ENCODE assay signal across 14 cellular contexts in genomic region chr15:94346272-94346671, GRCh38.
DNase-seq lines count a peak whose midpoint lies in the region; ATAC-seq and TF ChIP-seq lines count a peak whose summit lies in the region.
"Had no signal": no experiment of that assay in that cellular context is flagged by ENCODE, and none has a peak within 500 bp of the region (broad histone marks: within the 10 kb centered on the region; RNA-seq: fewer than 3 reads in every experiment).

No MANE protein-coding gene starts in this region.

- H3K4me1 ChIP-seq in PC-3 (ENCODE audit: insufficient read depth, low read length) (0 out of 2 replicates have a peak, but pooled peaks cover 3% of the 10 kb centered on the region), fibroblast of lung (ENCODE audit: control insufficient read depth, extremely low read depth, insufficient read depth, low read length) (no peaks in the 10 kb centered on the region), neural progenitor cell (no peaks in the 10 kb centered on the region)
- H3K4me1 ChIP-seq: spleen had no signal

- no peaks in the 10 kb centered on the region for H3K36me3 Mint-ChIP-seq in neural progenitor cell

- H2AFZ ChIP-seq in PC-3 (ENCODE audit: low read length), result peak overlapping the region; percentile 74
- peak overlapping the region; percentile 96 for H2AFZ ChIP-seq in fibroblast of lung (ENCODE audit: low read length)
- H2AFZ ChIP-seq in neural progenitor cell (replicated peaks), result peak overlapping the region; percentile 71

- POLR2A ChIA-PET in PC-3 (lab: Charles Lee; ENCODE audit: unreplicated experiment), result no interaction called here

- CTCF ChIA-PET in PC-3 (lab: Charles Lee), result no interaction called here

- no peak overlapping the region for H3K27ac Mint-ChIP-seq in neural progenitor cell
- H3K27ac Mint-ChIP-seq: T-cell had no signal

- TF ChIP-seq CTCF in PC-3 (conservative IDR thresholded peaks at IDR 0.05; ENCODE audit: low read depth, low read length) (no peak), fibroblast of lung (conservative IDR thresholded peaks at IDR 0.05 in 1 of 2, IDR thresholded peaks at IDR 0.05 in 1 of 2; ENCODE audit: low read depth in 1 of 2, low read length in 2 of 2) (peak in 1 of 2 donors; percentile 31), neural progenitor cell (IDR thresholded peaks at IDR 0.05) (no peak)

- H3K27me3 Mint-ChIP-seq in neural progenitor cell (ENCODE audit: insufficient read depth, low read depth), result peaks cover 6% of the 10 kb centered on the region
- H3K27me3 Mint-ChIP-seq: T-cell had no signal

- ATAC-seq in PC-3 (no peak), GM18502 (IDR thresholded peaks at IDR 0.05; ENCODE audit: poor library complexity, unreplicated experiment) (no peak)
- ATAC-seq: T-cell had no signal

- no peaks in the 10 kb centered on the region for H3F3A ChIP-seq in PC-3 (ENCODE audit: low read length, unreplicated experiment)
- H3F3A ChIP-seq in neural progenitor cell (ENCODE audit: low read depth), result no peaks in the 10 kb centered on the region

- H3K4me3 Mint-ChIP-seq in neural progenitor cell, result no peak overlapping the region
- H3K4me3 Mint-ChIP-seq: T-cell had no signal

- H3K9me2 ChIP-seq in PC-3 (replicated peaks; ENCODE audit: low read length), result no peaks in the 10 kb centered on the region

- H3K79me2 ChIP-seq in PC-3 (ENCODE audit: low read length) (no peaks in the 10 kb centered on the region), fibroblast of lung (ENCODE audit: control insufficient read depth, insufficient read depth, low read length) (no peaks in the 10 kb centered on the region), neural progenitor cell (ENCODE audit: low read depth) (no peaks in the 10 kb centered on the region)

- H3K9ac ChIP-seq in PC-3 (ENCODE audit: low read length) (no peak overlapping the region), fibroblast of lung (ENCODE audit: insufficient read depth, low read length) (no peak overlapping the region), neural progenitor cell (no peak overlapping the region)

- no TSS peak for BruUV-seq in PC-3 (replicated peaks; lab: Mats Ljungman, UMichigan)

- H3K27me3 ChIP-seq in PC-3 (ENCODE audit: low read length), result no peaks in the 10 kb centered on the region
- H3K27me3 ChIP-seq in fibroblast of lung (ENCODE audit: control insufficient read depth, insufficient read depth, low read length), result no peaks in the 10 kb centered on the region
- no peaks in the 10 kb centered on the region for H3K27me3 ChIP-seq in neural progenitor cell
- H3K27me3 ChIP-seq: spleen had no signal

- intact Hi-C loops in PC-3 (cut with micrococcal nuclease), result no loop called here

- H3K27ac ChIP-seq in PC-3 (ENCODE audit: low read length) (no peak overlapping the region), fibroblast of lung (ENCODE audit: insufficient read depth, low read length) (peak overlapping the region; percentile 25), neural progenitor cell (no peak overlapping the region)
- H3K27ac ChIP-seq: 22Rv1 had no signal

- peak; percentile 44 for DNase-seq in NCI-H1092 treated with DMSO at 0.1 percent for 48 hours (lab: John Stamatoyannopoulos, UW)
- no peak for DNase-seq in NCI-H1092 (lab: John Stamatoyannopoulos, UW)
- DNase-seq in PC-3, result peak; percentile 21
- peak in 1 of 2 donors; percentile 62 for DNase-seq in fibroblast of lung (ENCODE audit: low read depth in 2 of 2)
- DNase-seq in neural progenitor cell (ENCODE audit: low spot score), result no peak
- no peak for DNase-seq in SW 1271 (lab: John Stamatoyannopoulos, UW)
- no peak for DNase-seq in NCI-H510A treated with DMSO at 0.1 percent for 48 hours (lab: John Stamatoyannopoulos, UW)
- DNase-seq: central memory CD4-positive, alpha-beta T cell; NCI-H1048; NCI-H2171; spleen; T-cell had no signal

- H4K20me1 ChIP-seq in PC-3 (ENCODE audit: low read length) (no peaks in the 10 kb centered on the region), fibroblast of lung (ENCODE audit: control insufficient read depth, extremely low read depth, insufficient read depth, low read length) (no peaks in the 10 kb centered on the region), neural progenitor cell (ENCODE audit: low read depth) (no peaks in the 10 kb centered on the region)

- H3K9me3 ChIP-seq in PC-3 (ENCODE audit: low read length) (no peaks in the 10 kb centered on the region), fibroblast of lung (ENCODE audit: control insufficient read depth, insufficient read depth, low read depth, low read length) (no peaks in the 10 kb centered on the region), neural progenitor cell (ENCODE audit: low read depth) (no peaks in the 10 kb centered on the region)
- H3K9me3 ChIP-seq: spleen had no signal

- no peaks in the 10 kb centered on the region for H3K4me1 Mint-ChIP-seq in neural progenitor cell
- H3K4me1 Mint-ChIP-seq: T-cell had no signal

- no peaks in the 10 kb centered on the region for H3K9me3 Mint-ChIP-seq in neural progenitor cell
- H3K9me3 Mint-ChIP-seq: T-cell had no signal

- H3K36me3 ChIP-seq in PC-3 (ENCODE audit: low read depth, low read length) (no peaks in the 10 kb centered on the region), fibroblast of lung (ENCODE audit: control insufficient read depth, insufficient read depth, low read length) (no peaks in the 10 kb centered on the region), neural progenitor cell (no peaks in the 10 kb centered on the region)

- H3K4me2 ChIP-seq in PC-3 (ENCODE audit: low read length) (0 out of 2 replicates have a peak overlapping the region, but pooled peaks have one; percentile 16), fibroblast of lung (ENCODE audit: extremely low read depth, insufficient read depth, low read length) (peak overlapping the region; percentile 64), neural progenitor cell (no peak overlapping the region)

- H3K4me3 ChIP-seq in PC-3 (ENCODE audit: low read length) (no peak overlapping the region), fibroblast of lung (replicated peaks in 1 of 4; ENCODE audit: control extremely low read depth in 1 of 4, insufficient read depth in 1 of 4, low read depth in 3 of 4, low read length in 4 of 4) (peak overlapping the region in 2 of 4 experiments; percentile 12 to 30), neural progenitor cell (no peak overlapping the region)
- H3K4me3 ChIP-seq: spleen had no signal

Comparison
In these comparisons a context has a peak if more than half of its experiments do, and no peak if none do; other contexts are left out.
1. DNase-seq: peak in NCI-H1092 treated with DMSO at 0.1 percent for 48 hours (single experiment) and PC-3 (single experiment); none in NCI-H1092 (single experiment), neural progenitor cell (single experiment), SW 1271 (0 of 2) and NCI-H510A treated with DMSO at 0.1 percent for 48 hours (single experiment).
2. Peak in every context shown above with its lines, with median percentiles within 50 percentile points of each other: H2AFZ ChIP-seq.